Comparison of ENCODE assay signal across 22 cellular contexts in the genomic region with DNA sequence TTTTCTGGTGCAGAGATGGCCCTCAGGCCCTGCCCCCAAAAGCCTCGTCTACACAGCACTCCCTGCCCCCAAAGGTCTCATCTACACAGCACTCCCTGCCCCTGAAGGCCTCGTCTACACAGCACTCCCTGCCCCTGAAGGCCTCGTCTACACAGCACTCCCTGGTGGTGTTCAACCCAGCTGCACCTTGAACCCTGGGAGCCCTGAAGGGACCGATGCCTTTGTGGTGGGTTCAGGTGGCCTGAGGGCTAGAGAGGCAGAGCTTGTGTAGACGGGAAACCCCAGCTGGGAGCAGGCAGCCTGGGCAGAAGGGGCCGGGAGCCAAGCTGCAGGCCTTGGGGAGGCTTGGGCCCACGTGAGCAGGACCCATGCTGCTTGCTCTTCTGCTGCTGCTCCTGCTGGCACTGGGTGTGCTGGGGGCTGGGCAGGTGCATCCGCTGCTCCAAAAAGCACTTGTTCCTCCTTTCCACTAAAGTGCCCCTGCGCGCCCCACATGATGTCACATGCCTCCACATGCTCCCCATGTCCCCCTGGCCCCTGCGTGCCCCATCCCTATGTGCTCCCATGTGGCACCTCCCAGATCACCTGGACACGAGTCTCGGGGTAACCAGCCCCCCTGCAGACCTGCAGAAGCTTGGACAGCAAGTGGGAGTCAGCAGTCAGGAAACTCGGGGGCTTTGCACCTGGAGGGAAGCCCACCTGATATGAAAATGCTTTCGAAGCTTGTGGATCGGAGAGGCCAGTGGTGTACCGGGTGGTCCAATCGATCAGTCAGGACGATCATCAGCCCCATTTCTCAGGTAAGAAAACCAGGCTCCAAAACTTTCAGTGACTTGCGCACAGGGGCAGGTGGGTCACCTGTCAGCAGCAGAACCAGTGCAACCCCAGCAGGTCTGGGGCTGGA.
A peak's percentile ranks its signal among the peaks of the same experiment; 100 is the strongest.
DNase-seq lines count a peak whose midpoint lies in the region; ATAC-seq, FAIRE-seq and TF ChIP-seq lines count a peak whose summit lies in the region.
"Had no signal": no experiment of that assay in that cellular context is flagged by ENCODE, and none has a peak within 500 bp of the region (broad histone marks: within the 10 kb centered on the region; RNA-seq: fewer than 3 reads in every experiment).

No MANE protein-coding gene starts in this region.

- H3K9me3 ChIP-seq in kidney (ENCODE audit: control insufficient read depth in 1 of 2, low read length in 2 of 2), result peaks cover 0 to 3% of the 10 kb centered on the region in 2 donors
- H3K9me3 ChIP-seq: A549, gastrocnemius medialis, tibial nerve had no signal

- intact Hi-C loops in kidney (cut with DNase I), result no loop called here
- intact Hi-C loops in posterior vena cava (cut with DNase I), result no loop called here

- TF ChIP-seq RAD21 in Ishikawa (IDR thresholded peaks at IDR 0.05; ENCODE audit: low read depth), result no peak

- no peak for TF ChIP-seq EP300 in Ishikawa (IDR thresholded peaks at IDR 0.05; ENCODE audit: borderline replicate concordance)

- no peaks in the 10 kb centered on the region for H3K36me3 ChIP-seq in kidney (ENCODE audit: control insufficient read depth in 1 of 2, insufficient read depth in 2 of 2, low read length in 2 of 2)
- H3K36me3 ChIP-seq: cardiac muscle cell, gastrocnemius medialis, tibial nerve had no signal

- no peaks in the 10 kb centered on the region for H3K4me1 ChIP-seq in kidney (ENCODE audit: control insufficient read depth in 1 of 2, insufficient read depth in 1 of 2, low read depth in 1 of 2, low read length in 2 of 2)
- H3K4me1 ChIP-seq: A549 had no signal

- ATAC-seq in HG03025 (IDR thresholded peaks at IDR 0.05; ENCODE audit: low FRiP score, unreplicated experiment) (no peak), GM19351 (IDR thresholded peaks at IDR 0.05; ENCODE audit: unreplicated experiment) (no peak)
- ATAC-seq: gastrocnemius medialis; naive thymus-derived CD4-positive, alpha-beta T cell; T-cell had no signal

- TF ChIP-seq CTCF in kidney (IDR thresholded peaks at IDR 0.05; ENCODE audit: borderline replicate concordance, extremely low read depth, insufficient read depth), result no peak

- no peak overlapping the region for H3K9ac ChIP-seq in kidney (ENCODE audit: low read length in 2 of 2)

- H3K4me3 ChIP-seq in kidney (ENCODE audit: low read length in 2 of 2), result no peak overlapping the region
- H3K4me3 ChIP-seq: A549, cardiac muscle cell, gastrocnemius medialis, lung, tibial nerve had no signal

- DNase-seq in activated CD8-positive, alpha-beta memory T cell treated with anti-CD3 and anti-CD28 coated beads, Interleukin-2, amount 50 U/mL, for 4 hours, result peak; percentile 7
- no peak for DNase-seq in activated CD8-positive, alpha-beta memory T cell treated with anti-CD3 and anti-CD28 coated beads, Interleukin-2, amount 50 U/mL, for 48 hours
- DNase-seq in kidney, result peak; percentile 50
- DNase-seq in posterior vena cava (ENCODE audit: low spot score), result peak; percentile 58
- no peak for DNase-seq in GM03348 (ENCODE audit: low spot score)
- DNase-seq: activated CD4-positive, alpha-beta memory T cell treated with anti-CD3 and anti-CD28 coated beads, Interleukin-2, amount 10 ng/mL, durations not matched to agents 7 days and 5 days; DMS53; naive thymus-derived CD4-positive, alpha-beta T cell; NCI-H187 treated with DMSO at 0.1 percent for 48 hours; NCI-H446; SHP77; stimulated activated naive CD4-positive, alpha-beta T cell; T-cell had no signal

- no peak overlapping the region for H3K27ac ChIP-seq in kidney (ENCODE audit: low read depth in 2 of 2, low read length in 2 of 2)
- H3K27ac ChIP-seq: A549, cardiac muscle cell, gastrocnemius medialis, tibial nerve had no signal

- FAIRE-seq in kidney (lab: Jason Lieb, UNC), result no peak
- FAIRE-seq: A549, H1 had no signal

TF ChIP-seq in Ishikawa, 13 proteins besides CTCF, POLR2A, EP300 and RAD21:
- TF ChIP-seq, protein P1, sequence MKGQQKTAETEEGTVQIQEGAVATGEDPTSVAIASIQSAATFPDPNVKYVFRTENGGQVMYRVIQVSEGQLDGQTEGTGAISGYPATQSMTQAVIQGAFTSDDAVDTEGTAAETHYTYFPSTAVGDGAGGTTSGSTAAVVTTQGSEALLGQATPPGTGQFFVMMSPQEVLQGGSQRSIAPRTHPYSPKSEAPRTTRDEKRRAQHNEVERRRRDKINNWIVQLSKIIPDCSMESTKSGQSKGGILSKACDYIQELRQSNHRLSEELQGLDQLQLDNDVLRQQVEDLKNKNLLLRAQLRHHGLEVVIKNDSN (IDR thresholded peaks at IDR 0.05), result 0 out of 2 replicates have a peak, but pooled peaks have one; percentile 33
- no peak for TF ChIP-seq TEAD4 (IDR thresholded peaks at IDR 0.05)
TF ChIP-seq in Ishikawa: peak in this region for 1.

Comparison
In these comparisons a context has a peak if more than half of its experiments do, and no peak if none do; other contexts are left out.
1. DNase-seq: peak in activated CD8-positive, alpha-beta memory T cell treated with anti-CD3 and anti-CD28 coated beads, Interleukin-2, amount 50 U/mL, for 4 hours (single experiment), kidney (single experiment) and posterior vena cava (single experiment); none in activated CD8-positive, alpha-beta memory T cell treated with anti-CD3 and anti-CD28 coated beads, Interleukin-2, amount 50 U/mL, for 48 hours (single experiment) and GM03348 (single experiment).